8 cellular contexts compared by ENCODE assay signal in the genomic region with DNA sequence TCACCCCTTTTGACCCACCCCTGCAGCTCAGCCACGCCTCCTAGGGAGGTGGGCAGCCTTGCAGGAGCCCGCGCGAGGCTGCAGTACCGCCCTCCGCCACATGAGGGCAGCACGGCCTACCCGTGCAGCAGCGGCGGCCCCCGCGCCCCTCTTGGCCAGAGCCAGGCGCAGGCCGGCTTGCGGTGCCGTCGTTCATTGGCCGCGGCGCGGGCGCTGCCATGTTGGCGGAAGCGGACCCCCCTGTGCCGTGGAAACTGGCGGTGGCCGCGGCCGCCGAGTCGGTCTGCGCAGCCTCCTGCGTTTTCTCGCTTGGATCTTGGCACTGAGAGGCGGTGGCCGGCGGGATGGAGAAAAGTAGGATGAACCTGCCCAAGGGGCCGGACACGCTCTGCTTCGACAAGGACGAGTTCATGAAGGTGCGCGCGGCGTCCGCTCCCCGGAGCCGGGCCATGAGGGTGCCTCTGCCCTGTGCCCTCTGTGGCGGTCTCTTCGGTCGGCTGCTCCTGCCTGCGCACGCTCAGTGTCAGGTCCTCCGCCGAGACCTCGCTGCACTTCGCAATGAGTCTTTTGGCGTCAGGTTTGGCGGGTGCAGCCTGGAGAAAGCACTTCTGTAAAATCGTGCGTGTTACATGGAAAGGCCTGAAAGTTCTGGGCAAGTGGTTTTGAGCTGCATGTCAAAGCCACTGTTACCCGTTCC. TPM values are rescaled to one million over a fixed set of nuclear protein-coding genes. Genes with fewer than 3 reads are reported as not detected.
DNase-seq lines count a peak whose midpoint lies in the region; ATAC-seq and TF ChIP-seq lines count a peak whose summit lies in the region.

A gene with protein sequence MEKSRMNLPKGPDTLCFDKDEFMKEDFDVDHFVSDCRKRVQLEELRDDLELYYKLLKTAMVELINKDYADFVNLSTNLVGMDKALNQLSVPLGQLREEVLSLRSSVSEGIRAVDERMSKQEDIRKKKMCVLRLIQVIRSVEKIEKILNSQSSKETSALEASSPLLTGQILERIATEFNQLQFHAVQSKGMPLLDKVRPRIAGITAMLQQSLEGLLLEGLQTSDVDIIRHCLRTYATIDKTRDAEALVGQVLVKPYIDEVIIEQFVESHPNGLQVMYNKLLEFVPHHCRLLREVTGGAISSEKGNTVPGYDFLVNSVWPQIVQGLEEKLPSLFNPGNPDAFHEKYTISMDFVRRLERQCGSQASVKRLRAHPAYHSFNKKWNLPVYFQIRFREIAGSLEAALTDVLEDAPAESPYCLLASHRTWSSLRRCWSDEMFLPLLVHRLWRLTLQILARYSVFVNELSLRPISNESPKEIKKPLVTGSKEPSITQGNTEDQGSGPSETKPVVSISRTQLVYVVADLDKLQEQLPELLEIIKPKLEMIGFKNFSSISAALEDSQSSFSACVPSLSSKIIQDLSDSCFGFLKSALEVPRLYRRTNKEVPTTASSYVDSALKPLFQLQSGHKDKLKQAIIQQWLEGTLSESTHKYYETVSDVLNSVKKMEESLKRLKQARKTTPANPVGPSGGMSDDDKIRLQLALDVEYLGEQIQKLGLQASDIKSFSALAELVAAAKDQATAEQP (plus strand): TSS at position 219 of the 697 bp plus-strand sequence. CDS start 126 bp downstream, at position 345.

- H3K4me1 ChIP-seq in Panc1 (ENCODE audit: control insufficient read depth, insufficient read depth, low read length) = peaks cover 9% of the 10 kb centered on the region
- peaks cover 25 to 44% (median 33%) of the 10 kb centered on the region in 4 donors for H3K4me1 ChIP-seq in esophagus muscularis mucosa

- H3K4me3 ChIP-seq in Panc1 (ENCODE audit: low read depth in 2 of 2, low read length in 2 of 2) (peak within 1 kb of the TSS; percentile 96 to 99), esophagus muscularis mucosa (peak within 1 kb of the TSS; percentile 73 to 99 (median 82))

- TF ChIP-seq EP300 in esophagus muscularis mucosa (IDR thresholded peaks at IDR 0.05) = no peak

- H3K27ac ChIP-seq in Panc1 (ENCODE audit: low read length) = peak within 1 kb of the TSS; percentile 89
- peak within 1 kb of the TSS; percentile 74 to 88 (median 84) for H3K27ac ChIP-seq in esophagus muscularis mucosa (replicated peaks in 1 of 4)

- WGBS in esophagus muscularis mucosa = 0% methylated on average over 8 of the region's 62 CpGs

- ATAC-seq in GM21717 (IDR thresholded peaks at IDR 0.05; ENCODE audit: unreplicated experiment) = peak; percentile 96
- ATAC-seq in Panc1 = peak; percentile 100
- peak; percentile 96 for ATAC-seq in stimulated activated effector memory CD8-positive, alpha-beta T cell treated with anti-CD3 and anti-CD28 coated beads, Interleukin-12 subunit alpha, Interleukin-12 subunit beta, amount 100 ng/mL, for 72 hours

- TF ChIP-seq CTCF in Panc1 (IDR thresholded peaks at IDR 0.05) (peak; percentile 99), esophagus muscularis mucosa (IDR thresholded peaks at IDR 0.05) (peak in 2 of 3 experiments; percentile 98 to 100)

- H3K4me1 Mint-ChIP-seq in stimulated activated effector memory CD8-positive, alpha-beta T cell treated with anti-CD3 and anti-CD28 coated beads, Interleukin-12 subunit alpha, Interleukin-12 subunit beta, amount 100 ng/mL, for 72 hours = peaks cover 50% of the 10 kb centered on the region

- H3K27me3 ChIP-seq in Panc1 (ENCODE audit: control insufficient read depth, insufficient read depth, low read length) = peaks cover 17% of the 10 kb centered on the region
- H3K27me3 ChIP-seq in esophagus muscularis mucosa = peaks cover 0 to 18% (median 0%) of the 10 kb centered on the region in 4 donors

- H3K4me3 Mint-ChIP-seq in stimulated activated effector memory CD8-positive, alpha-beta T cell treated with anti-CD3 and anti-CD28 coated beads, Interleukin-12 subunit alpha, Interleukin-12 subunit beta, amount 100 ng/mL, for 72 hours = peak within 1 kb of the TSS; percentile 97

- BruUV-seq in Panc1 (replicated peaks; lab: Mats Ljungman, UMichigan) = no TSS peak

- H3K9me3 Mint-ChIP-seq in stimulated activated effector memory CD8-positive, alpha-beta T cell treated with anti-CD3 and anti-CD28 coated beads, Interleukin-12 subunit alpha, Interleukin-12 subunit beta, amount 100 ng/mL, for 72 hours = no peaks in the 10 kb centered on the region

- POLR2A ChIA-PET in Panc1 (lab: Charles Lee) = interaction anchor here (0.6 kb wide), 1 partner anchor 590 kb away, joined by 3 read pairs; no protein-coding TSS in a partner anchor

- H3K27ac Mint-ChIP-seq in stimulated activated effector memory CD8-positive, alpha-beta T cell treated with anti-CD3 and anti-CD28 coated beads, Interleukin-12 subunit alpha, Interleukin-12 subunit beta, amount 100 ng/mL, for 72 hours = peak within 1 kb of the TSS; percentile 95

- peak; percentile 51 for TF ChIP-seq POLR2A in esophagus muscularis mucosa (IDR thresholded peaks at IDR 0.05; ENCODE audit: low read depth)

- intact Hi-C loops in Panc1 (cut with micrococcal nuclease; ENCODE audit: unreplicated experiment) = no loop called here
- intact Hi-C loops in esophagus muscularis mucosa (cut with DNase I) = loop anchor here (5.0 kb wide), 1 partner anchor 130 kb away; no protein-coding TSS in a partner anchor

- peaks cover 22% of the 10 kb centered on the region for H3K36me3 Mint-ChIP-seq in stimulated activated effector memory CD8-positive, alpha-beta T cell treated with anti-CD3 and anti-CD28 coated beads, Interleukin-12 subunit alpha, Interleukin-12 subunit beta, amount 100 ng/mL, for 72 hours

- H3K36me3 ChIP-seq in Panc1 (ENCODE audit: control insufficient read depth, insufficient read depth, low read length) (peaks cover 9% of the 10 kb centered on the region; the same call in 1 of the 2 replicates), esophagus muscularis mucosa (peaks cover 0 to 13% (median 3%) of the 10 kb centered on the region in 4 donors)

- DNase-seq in DMS79 treated with DMSO at 0.1 percent for 48 hours (lab: John Stamatoyannopoulos, UW) (peak; percentile 89), KBM-7 (peak; percentile 96), Panc1 (ENCODE audit: low read depth, low spot score) (peak; percentile 62), esophagus muscularis mucosa (ENCODE audit: extremely low spot score) (peak; percentile 97), myocyte (ENCODE audit: low read depth) (peak; percentile 94)
- DNase-seq in activated T-cell treated with anti-CD3 and anti-CD28 coated beads, Interleukin-2, amount 50 U/mL, for 48 hours = peak; percentile 97 to 99
- peak; percentile 100 for DNase-seq in stimulated activated effector memory CD8-positive, alpha-beta T cell treated with anti-CD3 and anti-CD28 coated beads, Interleukin-12 subunit alpha, Interleukin-12 subunit beta, amount 100 ng/mL, for 72 hours (ENCODE audit: low spot score in 2 of 2)

- H3K9me3 ChIP-seq in Panc1 (ENCODE audit: control insufficient read depth, insufficient read depth, low read depth, low read length) (no peaks in the 10 kb centered on the region), esophagus muscularis mucosa (no peaks in the 10 kb centered on the region)

- CTCF ChIA-PET in Panc1 (lab: Charles Lee) = interaction anchor here (0.6 kb wide), 2 partner anchors 130 to 912 kb away, joined by 3 to 5 read pairs; no protein-coding TSS in a partner anchor

- in situ Hi-C loops in KBM-7 (cut with MboI; ENCODE audit: low pct_unique_long_range_greater_than_20kb, low sequenced_read_pairs) = no loop called here
- in situ Hi-C loops in Panc1 (cut with HindIII; ENCODE audit: low pct_unique_long_range_greater_than_20kb, low sequenced_read_pairs) = no loop called here

RNA-seq across cellular contexts. Expression of the gene that starts here (rescaled TPM):
- 20.5 TPM for total RNA-seq in Panc1 (2021; ENCODE audit: unreplicated experiment)
- 12.1 TPM for polyA plus RNA-seq in Panc1 (2012; ENCODE audit: insufficient read length)
- 10 to 100 TPM; 20.9 to 23.9 (median 22.5) TPM for total RNA-seq in esophagus muscularis mucosa
- total RNA-seq in myocyte = 75.1 and 86.4 TPM in 2 replicates
- polyA plus RNA-seq in myocyte (2012) = 23.2 TPM

Comparison
In these comparisons a context has a peak if more than half of its experiments do, and no peak if none do; other contexts are left out.
1. Peak in every context shown above with its lines: DNase-seq, ATAC-seq, H3K4me3 ChIP-seq and H3K27ac ChIP-seq.